In the genomic region with DNA sequence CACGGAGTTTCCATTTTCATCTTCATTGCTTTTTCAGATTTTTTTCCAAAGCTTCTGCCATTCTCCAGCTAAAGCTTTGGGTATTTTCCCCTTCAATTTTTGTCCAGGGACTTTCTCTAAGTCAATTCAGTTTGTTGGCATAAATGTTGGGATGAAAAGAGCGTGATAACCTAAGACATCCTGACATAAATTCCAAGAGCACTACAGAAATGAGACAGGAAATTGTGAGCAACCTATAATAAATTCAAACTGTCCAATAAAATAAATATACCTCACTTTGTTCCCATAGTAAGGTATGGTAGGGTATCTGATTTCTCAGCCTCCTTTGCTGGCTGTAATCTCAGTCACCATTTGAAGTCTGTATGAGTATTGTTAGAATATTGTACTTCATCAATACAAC, we compare ENCODE assay signal across 25 cellular contexts. TPM values are rescaled to one million over a fixed set of nuclear protein-coding genes. Genes with fewer than 3 reads are reported as not detected.
DNase-seq lines count a peak whose midpoint lies in the region; ATAC-seq, FAIRE-seq and TF ChIP-seq lines count a peak whose summit lies in the region.
"Had no signal": no experiment of that assay in that cellular context is flagged by ENCODE, and none has a peak within 500 bp of the region (broad histone marks: within the 10 kb centered on the region; RNA-seq: fewer than 3 reads in every experiment).

No MANE protein-coding gene starts in this region.

- H4K20me1 ChIP-seq in PC-3 (ENCODE audit: low read length), result no peaks in the 10 kb centered on the region
- no peaks in the 10 kb centered on the region for H4K20me1 ChIP-seq in endothelial cell of umbilical vein (replicated peaks; ENCODE audit: control insufficient read depth, extremely low read depth, insufficient read depth, low read length)
- H4K20me1 ChIP-seq: BLaER1 treated with 17β-estradiol and CSF1 and Interleukin-3, amounts not matched to agents 10 nM and 100 nM had no signal

- peak overlapping the region; percentile 98 for H3K27ac ChIP-seq in PC-3 (ENCODE audit: low read length)
- H3K27ac ChIP-seq in endothelial cell of umbilical vein (ENCODE audit: insufficient read depth, low read depth, low read length), result no peak overlapping the region
- H3K27ac ChIP-seq: 22Rv1; A549; BLaER1 treated with 17β-estradiol and CSF1 and Interleukin-3, amounts not matched to agents 10 nM and 100 nM had no signal

- H3K79me2 ChIP-seq in PC-3 (ENCODE audit: low read length), result no peaks in the 10 kb centered on the region
- H3K79me2 ChIP-seq in endothelial cell of umbilical vein (ENCODE audit: control insufficient read depth, insufficient read depth, low read length), result peaks cover 47% of the 10 kb centered on the region

- H3K36me3 ChIP-seq in PC-3 (ENCODE audit: low read depth, low read length) (no peaks in the 10 kb centered on the region), endothelial cell of umbilical vein (ENCODE audit: control insufficient read depth in 2 of 2, extremely low read depth in 1 of 2, insufficient read depth in 2 of 2, low read length in 2 of 2) (no peaks in the 10 kb centered on the region)
- H3K36me3 ChIP-seq: BE2C; BLaER1 treated with 17β-estradiol and CSF1 and Interleukin-3, amounts not matched to agents 10 nM and 100 nM had no signal

- peak; percentile 41 for DNase-seq in A172 (ENCODE audit: low spot score)
- peak; percentile 20 for DNase-seq in PC-3
- peak; percentile 52 for DNase-seq in endothelial cell of umbilical vein (ENCODE audit: low read depth, low spot score)
- DNase-seq: ACHN; AML-193; BE2C; CD4-positive, alpha-beta T cell; CD8-positive, alpha-beta memory T cell; DMS 273 treated with DMSO at 0.1 percent for 48 hours; DMS79; EL; GDM1; GOT3; H7; HCEC 1CT had no signal

- H3K4me2 ChIP-seq in PC-3 (ENCODE audit: low read length) (no peak overlapping the region), endothelial cell of umbilical vein (ENCODE audit: insufficient read depth, low read length) (no peak overlapping the region)
- H3K4me2 ChIP-seq: A549; BLaER1 treated with 17β-estradiol and CSF1 and Interleukin-3, amounts not matched to agents 10 nM and 100 nM had no signal

- dilution Hi-C loops in endothelial cell of umbilical vein (cut with MboI; ENCODE audit: extremely low pct_ligation_motif_present, low sequenced_read_pairs), result no loop called here

- TF ChIP-seq POLR2A in endothelial cell of umbilical vein (IDR thresholded peaks at IDR 0.05; ENCODE audit: low read depth, low read length), result no peak

- H3K9me3 ChIP-seq in PC-3 (ENCODE audit: low read length) (no peaks in the 10 kb centered on the region), endothelial cell of umbilical vein (replicated peaks; ENCODE audit: control insufficient read depth, insufficient read depth, low read length) (no peaks in the 10 kb centered on the region)
- H3K9me3 ChIP-seq: A549; BE2C; BLaER1 treated with 17β-estradiol and CSF1 and Interleukin-3, amounts not matched to agents 10 nM and 100 nM had no signal

- no peak for TF ChIP-seq CTCF in PC-3 (conservative IDR thresholded peaks at IDR 0.05; ENCODE audit: low read depth, low read length)
- TF ChIP-seq CTCF in endothelial cell of umbilical vein (IDR thresholded peaks at IDR 0.05; ENCODE audit: extremely low read depth in 1 of 2, insufficient read depth in 1 of 2, low read depth in 1 of 2, low read length in 2 of 2), result no peak

- CTCF ChIA-PET in PC-3 (lab: Charles Lee) (no interaction called here), endothelial cell of umbilical vein (lab: Charles Lee) (no interaction called here)

- no peak for FAIRE-seq in endothelial cell of umbilical vein (lab: Jason Lieb, UNC)
- FAIRE-seq: A549, D721Med, GM12878, GM18507 had no signal

- peaks cover 16% of the 10 kb centered on the region for H3F3A ChIP-seq in PC-3 (ENCODE audit: low read length, unreplicated experiment)

- no peaks in the 10 kb centered on the region for H3K9me2 ChIP-seq in PC-3 (replicated peaks; ENCODE audit: low read length)

- H2AFZ ChIP-seq in PC-3 (ENCODE audit: low read length) (no peak overlapping the region), endothelial cell of umbilical vein (ENCODE audit: low read depth, low read length) (no peak overlapping the region)

- H3K9me1 ChIP-seq in endothelial cell of umbilical vein (replicated peaks; ENCODE audit: control insufficient read depth, extremely low read depth, insufficient read depth, low read length), result no peaks in the 10 kb centered on the region

- POLR2A ChIA-PET in PC-3 (lab: Charles Lee; ENCODE audit: unreplicated experiment), result no interaction called here
- POLR2A ChIA-PET in endothelial cell of umbilical vein (lab: Charles Lee), result no interaction called here

- H3K4me3 ChIP-seq in PC-3 (ENCODE audit: low read length), result no peak overlapping the region
- H3K4me3 ChIP-seq in endothelial cell of umbilical vein (replicated peaks in 1 of 3; ENCODE audit: insufficient read depth in 1 of 3, low read depth in 1 of 3, low read length in 3 of 3), result no peak overlapping the region
- H3K4me3 ChIP-seq: A549; BLaER1 treated with 17β-estradiol and CSF1 and Interleukin-3, amounts not matched to agents 10 nM and 100 nM; GM12878 had no signal

- no peaks in the 10 kb centered on the region for H3K27me3 ChIP-seq in PC-3 (ENCODE audit: low read length)
- H3K27me3 ChIP-seq in endothelial cell of umbilical vein (ENCODE audit: control insufficient read depth in 2 of 2, insufficient read depth in 2 of 2, low read length in 2 of 2), result no peaks in the 10 kb centered on the region
- H3K27me3 ChIP-seq: BE2C; BLaER1 treated with 17β-estradiol and CSF1 and Interleukin-3, amounts not matched to agents 10 nM and 100 nM had no signal

- no TSS peak for BruUV-seq in PC-3 (replicated peaks; lab: Mats Ljungman, UMichigan)
- no TSS peak for BruUV-seq in endothelial cell of umbilical vein (replicated peaks; lab: Mats Ljungman, UMichigan)

- H3K4me1 ChIP-seq in PC-3 (ENCODE audit: insufficient read depth, low read length), result peaks cover 43% of the 10 kb centered on the region
- H3K4me1 ChIP-seq in endothelial cell of umbilical vein (ENCODE audit: control insufficient read depth, extremely low read depth, insufficient read depth, low read length), result peaks cover 14% of the 10 kb centered on the region
- H3K4me1 ChIP-seq: A549, BE2C had no signal

- ATAC-seq in PC-3 (no peak), HG02884 (IDR thresholded peaks at IDR 0.05; ENCODE audit: unreplicated experiment) (no peak), GM21526 (IDR thresholded peaks at IDR 0.05; ENCODE audit: low FRiP score, unreplicated experiment) (no peak), GM19395 (IDR thresholded peaks at IDR 0.05; ENCODE audit: unreplicated experiment) (no peak)
- ATAC-seq: A549, GM12878 had no signal

- H3K9ac ChIP-seq in PC-3 (ENCODE audit: low read length), result peak overlapping the region; percentile 13; the same call in 1 of the 2 replicates
- no peak overlapping the region for H3K9ac ChIP-seq in endothelial cell of umbilical vein (replicated peaks; ENCODE audit: extremely low read depth, insufficient read depth, low read length)
- H3K9ac ChIP-seq: BLaER1 treated with 17β-estradiol and CSF1 and Interleukin-3, amounts not matched to agents 10 nM and 100 nM had no signal

- intact Hi-C loops in PC-3 (cut with micrococcal nuclease) (no loop called here), endothelial cell of umbilical vein (cut with micrococcal nuclease) (no loop called here)

TF ChIP-seq in endothelial cell of umbilical vein, 7 proteins besides CTCF, POLR2A, EP300 and RAD21:
- TF ChIP-seq JUN (IDR thresholded peaks at IDR 0.05; ENCODE audit: borderline replicate concordance, insufficient read depth, insufficient read length, low read depth) (no peak), FOS (IDR thresholded peaks at IDR 0.05; ENCODE audit: borderline replicate concordance, insufficient read depth, low read length) (no peak), EZH2 (IDR thresholded peaks at IDR 0.05; ENCODE audit: borderline replicate concordance, low read depth, low read length, severe bottlenecking) (no peak), GATA2 (IDR thresholded peaks at IDR 0.05; ENCODE audit: insufficient read depth, insufficient read length, low read depth, low read length) (no peak), POLR2AphosphoS5 (IDR thresholded peaks at IDR 0.05; ENCODE audit: insufficient read depth, low read depth, low read length) (no peak), MYC (IDR thresholded peaks at IDR 0.05; ENCODE audit: low read depth, low read length) (no peak)
- TF ChIP-seq, protein P1, sequence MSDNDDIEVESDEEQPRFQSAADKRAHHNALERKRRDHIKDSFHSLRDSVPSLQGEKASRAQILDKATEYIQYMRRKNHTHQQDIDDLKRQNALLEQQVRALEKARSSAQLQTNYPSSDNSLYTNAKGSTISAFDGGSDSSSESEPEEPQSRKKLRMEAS (IDR thresholded peaks at IDR 0.05; ENCODE audit: insufficient read depth, insufficient read length), result no peak

RNA-seq across cellular contexts. Expression of a gene that starts 8.4 kb away (rescaled TPM):
- 5.3 and 11.4 TPM in 2 replicates for total RNA-seq in A172 (2014; rRNA removed; shearing (Covaris generic))
- 0.26 TPM in 1 of 2 replicates, not detected in the other for total RNA-seq in PC-3 (2014; rRNA removed)
- total RNA-seq in endothelial cell of umbilical vein, result 16.9 and 18.4 TPM in 2 replicates
- 13.4 and 15.0 TPM in 2 replicates for polyA plus RNA-seq in endothelial cell of umbilical vein
- polyA plus RNA-seq in endothelial cell of umbilical vein (2011; cell fraction: cytosol; rRNA removed), result 15.5 and 17.2 TPM in 2 replicates
- polyA plus RNA-seq in endothelial cell of umbilical vein (2011; cell fraction: nucleus; rRNA removed), result 46.5 and 51.5 TPM in 2 replicates
- polyA plus RNA-seq in endothelial cell of umbilical vein (2012), result 60.9 and 69.3 TPM in 2 replicates
- 50.0 and 53.9 TPM in 2 replicates for polyA minus RNA-seq in endothelial cell of umbilical vein
- not detected for polyA minus RNA-seq in endothelial cell of umbilical vein (2011; cell fraction: cytosol; rRNA and poly(A)+ RNA removed)
- 135 and 165 TPM in 2 replicates for polyA minus RNA-seq in endothelial cell of umbilical vein (2011; cell fraction: nucleus; rRNA and poly(A)+ RNA removed)
- total RNA-seq: CD4-positive, alpha-beta T cell; CD8-positive, alpha-beta memory T cell had no signal
- polyA plus RNA-seq: CD14-positive monocyte; CD8-positive, alpha-beta memory T cell had no signal
